In genomic region chr11:72245232-72245816, GRCh38 we compare ENCODE assay signal across 22 cellular contexts. TPM values are rescaled to one million over a fixed set of nuclear protein-coding genes. Genes with fewer than 3 reads are reported as not detected.
"Had no signal": no experiment of that assay in that cellular context is flagged by ENCODE, and none has a peak within 500 bp of the region (broad histone marks: within the 10 kb centered on the region; RNA-seq: fewer than 3 reads in every experiment).

No MANE protein-coding gene starts in this region.

- H3K9me3 ChIP-seq: adrenal gland, heart left ventricle, lower lobe of right lung, prostate gland, right lobe of liver had no signal

- H3K4me1 ChIP-seq: prostate gland, right lobe of liver had no signal

- H3K27ac ChIP-seq: coronary artery, heart left ventricle, lower lobe of right lung, prostate gland, right lobe of liver, spleen, WERI-Rb-1 had no signal

- DNase-seq: activated CD4-positive, alpha-beta T cell treated with anti-CD3 and anti-CD28 coated beads for 36 hours; activated naive CD4-positive, alpha-beta T cell treated with anti-CD3 and anti-CD28 coated beads for 36 hours; activated T-cell treated with anti-CD3 and anti-CD28 coated beads for 4 hours; effector CD8-positive, alpha-beta T cell; heart left ventricle; lower lobe of right lung; naive thymus-derived CD4-positive, alpha-beta T cell; nucleus accumbens; right lobe of liver; spleen; stimulated activated CD4-positive, alpha-beta T cell treated with anti-CD3 and anti-CD28 coated beads, Interleukin-1b, Interleukin-23, amount 100 ng/mL, for 48 hours; stimulated activated naive CD4-positive, alpha-beta T cell; substantia nigra; WERI-Rb-1 had no signal

- H3K36me3 ChIP-seq: adrenal gland, heart left ventricle, lower lobe of right lung, prostate gland, right lobe of liver, spleen, WERI-Rb-1 had no signal

- H3K4me3 ChIP-seq: adrenal gland, coronary artery, heart left ventricle, lower lobe of right lung, prostate gland, right lobe of liver had no signal

RNA-seq across cellular contexts. Expression of gene PHOX2A, which starts 1.3 kb away (rescaled TPM):
- total RNA-seq: activated CD4-positive, alpha-beta T cell treated with anti-CD3 and anti-CD28 coated beads for 36 hours; activated naive CD4-positive, alpha-beta T cell treated with anti-CD3 and anti-CD28 coated beads for 36 hours; activated T-helper 17 cell treated with anti-CD3 and anti-CD28 coated beads, Interleukin-2, amount 50 U/mL, for 72 hours; cardiac septum; fibroblast of lung; frontal cortex; heart left ventricle; lower lobe of right lung; mononuclear cell; naive thymus-derived CD4-positive, alpha-beta T cell; right lobe of liver; spleen had no signal
- polyA plus RNA-seq: fibroblast of lung; heart left ventricle; naive thymus-derived CD4-positive, alpha-beta T cell had no signal

RNA-seq across cellular contexts. Expression of gene FOLR2, which starts 28.7 kb away (rescaled TPM):
- total RNA-seq: activated CD4-positive, alpha-beta T cell treated with anti-CD3 and anti-CD28 coated beads for 36 hours; activated naive CD4-positive, alpha-beta T cell treated with anti-CD3 and anti-CD28 coated beads for 36 hours; activated T-helper 17 cell treated with anti-CD3 and anti-CD28 coated beads, Interleukin-2, amount 50 U/mL, for 72 hours; fibroblast of lung had no signal
- polyA plus RNA-seq: fibroblast of lung; naive thymus-derived CD4-positive, alpha-beta T cell had no signal

RNA-seq across cellular contexts. Expression of gene FOLR1, which starts 53.4 kb away (rescaled TPM):
- total RNA-seq: activated CD4-positive, alpha-beta T cell treated with anti-CD3 and anti-CD28 coated beads for 36 hours; activated naive CD4-positive, alpha-beta T cell treated with anti-CD3 and anti-CD28 coated beads for 36 hours; activated T-helper 17 cell treated with anti-CD3 and anti-CD28 coated beads, Interleukin-2, amount 50 U/mL, for 72 hours; fibroblast of lung; frontal cortex; mononuclear cell; naive thymus-derived CD4-positive, alpha-beta T cell; right lobe of liver; spleen had no signal
- polyA plus RNA-seq: naive thymus-derived CD4-positive, alpha-beta T cell had no signal
